18 cellular contexts compared by ENCODE assay signal in the genomic region with DNA sequence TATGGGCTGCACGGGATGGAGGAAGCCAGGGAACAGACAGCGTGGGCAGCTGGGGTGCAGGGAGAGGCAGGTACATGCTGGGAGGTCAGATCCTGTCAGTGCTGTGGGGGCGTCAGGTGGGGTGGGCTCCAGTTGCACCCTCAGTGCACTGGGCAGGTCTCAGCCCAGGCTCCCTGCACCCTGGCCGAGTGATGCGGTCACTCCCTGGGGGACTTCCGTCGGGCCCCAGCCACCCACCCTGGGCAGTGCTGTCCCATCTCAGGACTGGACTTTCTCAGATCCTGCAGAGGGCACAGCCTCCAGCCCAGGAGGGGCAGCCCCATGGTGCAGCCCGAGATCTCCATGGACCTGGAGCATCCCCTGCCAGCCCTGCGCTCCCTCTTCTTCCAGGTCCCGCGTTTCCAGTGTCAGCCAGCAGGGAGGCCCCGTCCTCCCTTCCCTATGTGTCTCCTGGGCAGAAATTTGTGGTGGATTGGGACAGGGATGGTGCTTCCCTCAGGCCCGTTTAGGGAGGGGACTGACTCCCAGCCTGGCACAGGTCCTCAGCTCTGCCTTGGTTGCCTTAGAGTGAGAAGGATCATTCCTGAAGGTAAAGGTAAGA. TPM values are rescaled to one million over a fixed set of nuclear protein-coding genes. Genes with fewer than 3 reads are reported as not detected.
"Had no signal": no experiment of that assay in that cellular context is flagged by ENCODE, and none has a peak within 500 bp of the region (broad histone marks: within the 10 kb centered on the region; RNA-seq: fewer than 3 reads in every experiment).

No MANE protein-coding gene starts in this region.

RNA-seq across cellular contexts. Expression of gene SPATA31C2, which starts 10.5 kb away (rescaled TPM):
- total RNA-seq: activated naive CD4-positive, alpha-beta T cell treated with anti-CD3 and anti-CD28 coated beads for 36 hours; activated naive CD4-positive, alpha-beta T cell treated with anti-CD3 and anti-CD28 coated beads, Interleukin-2, amount 50 U/mL, for 72 hours; activated naive CD8-positive, alpha-beta T cell treated with anti-CD3 and anti-CD28 coated beads, Interleukin-2, amount 10 ng/mL, durations not matched to agents 7 days and 5 days; activated T-cell treated with anti-CD3 and anti-CD28 coated beads, Interleukin-2, amount 50 U/mL, for 72 hours; activated T-helper 17 cell treated with anti-CD3 and anti-CD28 coated beads, Interleukin-2, amount 50 U/mL, for 72 hours; activated T-helper 2 cell treated with anti-CD3 and anti-CD28 coated beads, Interferon-gamma antibody, Interleukin-2, Interleukin-4, amounts not matched to agents 10 μg/mL and 5 μg/mL and 100 μg/mL, durations not matched to agents 14 hours and 24 hours and 36 hours; adrenal gland; aorta; ascending aorta; astrocyte; body of pancreas; breast epithelium; bronchial epithelial cell; cardiac muscle cell; cardiac septum; cerebellum; chondrocyte had no signal
- polyA plus RNA-seq: adipose tissue, adrenal gland, aorta, cardiac muscle cell had no signal
